In the genomic region with DNA sequence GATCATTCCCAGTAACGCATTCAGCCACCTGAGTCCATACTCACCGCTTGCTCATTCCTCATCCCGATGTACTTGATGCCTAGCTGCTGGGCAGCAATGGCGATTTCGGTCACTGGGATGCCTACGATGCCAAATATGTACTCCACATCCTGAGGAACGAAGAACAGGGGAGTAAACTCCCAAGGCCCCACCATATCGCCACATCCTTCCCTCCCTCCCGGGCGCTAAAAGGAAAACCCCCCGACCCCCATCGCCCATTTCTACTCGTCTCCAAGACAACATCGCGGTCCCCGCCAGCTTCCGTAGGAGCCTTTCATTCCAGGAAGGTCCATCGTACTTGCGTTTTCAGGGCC, we compare ENCODE assay signal across 1 cellular context.
A peak's percentile ranks its signal among the peaks of the same experiment; 100 is the strongest.
TF ChIP-seq lines count a peak whose summit lies in the region.

No MANE protein-coding gene starts in this region.

TF ChIP-seq in K562, 482 proteins besides CTCF, POLR2A, EP300 and RAD21 (continued from another document and continues in another):
- TF ChIP-seq, protein P1, sequence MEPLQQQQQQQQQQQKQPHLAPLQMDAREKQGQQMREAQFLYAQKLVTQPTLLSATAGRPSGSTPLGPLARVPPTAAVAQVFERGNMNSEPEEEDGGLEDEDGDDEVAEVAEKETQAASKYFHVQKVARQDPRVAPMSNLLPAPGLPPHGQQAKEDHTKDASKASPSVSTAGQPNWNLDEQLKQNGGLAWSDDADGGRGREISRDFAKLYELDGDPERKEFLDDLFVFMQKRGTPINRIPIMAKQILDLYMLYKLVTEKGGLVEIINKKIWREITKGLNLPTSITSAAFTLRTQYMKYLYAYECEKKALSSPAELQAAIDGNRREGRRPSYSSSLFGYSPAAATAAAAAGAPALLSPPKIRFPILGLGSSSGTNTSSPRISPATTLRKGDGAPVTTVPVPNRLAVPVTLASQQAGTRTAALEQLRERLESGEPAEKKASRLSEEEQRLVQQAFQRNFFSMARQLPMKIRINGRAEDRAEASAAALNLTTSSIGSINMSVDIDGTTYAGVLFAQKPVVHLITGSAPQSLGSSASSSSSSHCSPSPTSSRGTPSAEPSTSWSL (CRISPR knock-in tag; IDR thresholded peaks at IDR 0.05; ENCODE audit: borderline replicate concordance), result no peak
- TF ChIP-seq HCFC1 (IDR thresholded peaks at IDR 0.05; ENCODE audit: low read depth, low read length) (no peak), ZNF232 (CRISPR knock-in tag; IDR thresholded peaks at IDR 0.05) (no peak), PRPF4 (IDR thresholded peaks at IDR 0.05; ENCODE audit: insufficient read depth, low read depth, low read length, poor library complexity, severe bottlenecking) (no peak), U2AF1 (optimal IDR thresholded peaks at IDR 0.05; ENCODE audit: low read depth, low read length) (no peak), ZNF174 (CRISPR knock-in tag; IDR thresholded peaks at IDR 0.05) (no peak), CHCHD3 (CRISPR knock-in tag; IDR thresholded peaks at IDR 0.05) (no peak), ZNF384 (IDR thresholded peaks at IDR 0.05; ENCODE audit: low read depth, low read length) (no peak), HLTF (IDR thresholded peaks at IDR 0.05) (no peak), U2AF2 (optimal IDR thresholded peaks at IDR 0.05; ENCODE audit: low read depth, low read length) (no peak), ILK (tag; IDR thresholded peaks at IDR 0.05; ENCODE audit: borderline replicate concordance, low read depth) (no peak), EHMT2 (IDR thresholded peaks at IDR 0.05) (no peak), MIER1 (IDR thresholded peaks at IDR 0.05; ENCODE audit: low read depth) (0 out of 2 replicates have a peak, but pooled peaks have one; percentile 68), TEAD2 (tag; IDR thresholded peaks at IDR 0.05) (no peak), CHD1 (IDR thresholded peaks at IDR 0.05; ENCODE audit: low read length) (peak; percentile 44)
- TF ChIP-seq, protein P2, sequence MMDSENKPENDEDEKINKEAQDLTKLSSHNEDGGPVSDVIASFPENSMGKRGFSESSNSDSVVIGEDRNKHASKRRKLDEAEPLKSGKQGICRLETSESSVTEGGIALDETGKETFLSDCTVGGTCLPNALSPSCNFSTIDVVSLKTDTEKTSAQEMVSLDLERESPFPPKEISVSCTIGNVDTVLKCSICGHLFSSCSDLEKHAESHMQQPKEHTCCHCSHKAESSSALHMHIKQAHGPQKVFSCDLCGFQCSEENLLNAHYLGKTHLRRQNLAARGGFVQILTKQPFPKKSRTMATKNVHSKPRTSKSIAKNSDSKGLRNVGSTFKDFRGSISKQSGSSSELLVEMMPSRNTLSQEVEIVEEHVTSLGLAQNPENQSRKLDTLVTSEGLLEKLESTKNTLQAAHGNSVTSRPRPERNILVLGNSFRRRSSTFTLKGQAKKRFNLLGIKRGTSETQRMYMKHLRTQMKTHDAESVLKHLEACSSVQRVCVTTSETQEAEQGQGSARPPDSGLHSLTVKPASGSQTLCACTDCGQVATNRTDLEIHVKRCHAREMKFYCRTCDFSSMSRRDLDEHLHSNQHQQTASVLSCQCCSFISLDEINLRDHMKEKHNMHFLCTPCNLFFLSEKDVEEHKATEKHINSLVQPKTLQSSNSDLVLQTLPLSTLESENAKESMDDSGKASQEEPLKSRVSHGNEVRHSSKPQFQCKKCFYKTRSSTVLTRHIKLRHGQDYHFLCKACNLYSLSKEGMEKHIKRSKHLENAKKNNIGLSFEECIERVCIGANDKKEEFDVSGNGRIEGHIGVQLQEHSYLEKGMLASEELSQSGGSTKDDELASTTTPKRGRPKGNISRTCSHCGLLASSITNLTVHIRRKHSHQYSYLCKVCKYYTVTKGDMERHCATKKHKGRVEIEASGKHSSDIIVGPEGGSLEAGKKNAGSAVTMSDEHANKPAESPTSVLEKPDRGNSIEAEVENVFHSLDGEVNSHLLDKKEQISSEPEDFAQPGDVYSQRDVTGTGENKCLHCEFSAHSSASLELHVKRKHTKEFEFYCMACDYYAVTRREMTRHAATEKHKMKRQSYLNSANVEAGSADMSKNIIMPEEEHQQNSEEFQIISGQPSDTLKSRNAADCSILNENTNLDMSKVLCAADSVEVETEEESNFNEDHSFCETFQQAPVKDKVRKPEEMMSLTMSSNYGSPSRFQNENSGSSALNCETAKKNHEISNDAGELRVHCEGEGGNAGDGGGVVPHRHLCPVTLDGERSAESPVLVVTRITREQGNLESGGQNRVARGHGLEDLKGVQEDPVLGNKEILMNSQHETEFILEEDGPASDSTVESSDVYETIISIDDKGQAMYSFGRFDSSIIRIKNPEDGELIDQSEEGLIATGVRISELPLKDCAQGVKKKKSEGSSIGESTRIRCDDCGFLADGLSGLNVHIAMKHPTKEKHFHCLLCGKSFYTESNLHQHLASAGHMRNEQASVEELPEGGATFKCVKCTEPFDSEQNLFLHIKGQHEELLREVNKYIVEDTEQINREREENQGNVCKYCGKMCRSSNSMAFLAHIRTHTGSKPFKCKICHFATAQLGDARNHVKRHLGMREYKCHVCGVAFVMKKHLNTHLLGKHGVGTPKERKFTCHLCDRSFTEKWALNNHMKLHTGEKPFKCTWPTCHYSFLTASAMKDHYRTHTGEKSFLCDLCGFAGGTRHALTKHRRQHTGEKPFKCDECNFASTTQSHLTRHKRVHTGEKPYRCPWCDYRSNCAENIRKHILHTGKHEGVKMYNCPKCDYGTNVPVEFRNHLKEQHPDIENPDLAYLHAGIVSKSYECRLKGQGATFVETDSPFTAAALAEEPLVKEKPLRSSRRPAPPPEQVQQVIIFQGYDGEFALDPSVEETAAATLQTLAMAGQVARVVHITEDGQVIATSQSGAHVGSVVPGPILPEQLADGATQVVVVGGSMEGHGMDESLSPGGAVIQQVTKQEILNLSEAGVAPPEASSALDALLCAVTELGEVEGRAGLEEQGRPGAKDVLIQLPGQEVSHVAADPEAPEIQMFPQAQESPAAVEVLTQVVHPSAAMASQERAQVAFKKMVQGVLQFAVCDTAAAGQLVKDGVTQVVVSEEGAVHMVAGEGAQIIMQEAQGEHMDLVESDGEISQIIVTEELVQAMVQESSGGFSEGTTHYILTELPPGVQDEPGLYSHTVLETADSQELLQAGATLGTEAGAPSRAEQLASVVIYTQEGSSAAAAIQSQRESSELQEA (IDR thresholded peaks at IDR 0.05; ENCODE audit: low read depth), result peak; percentile 95; the same call in 1 of the 2 replicates
- TF ChIP-seq, protein P3, sequence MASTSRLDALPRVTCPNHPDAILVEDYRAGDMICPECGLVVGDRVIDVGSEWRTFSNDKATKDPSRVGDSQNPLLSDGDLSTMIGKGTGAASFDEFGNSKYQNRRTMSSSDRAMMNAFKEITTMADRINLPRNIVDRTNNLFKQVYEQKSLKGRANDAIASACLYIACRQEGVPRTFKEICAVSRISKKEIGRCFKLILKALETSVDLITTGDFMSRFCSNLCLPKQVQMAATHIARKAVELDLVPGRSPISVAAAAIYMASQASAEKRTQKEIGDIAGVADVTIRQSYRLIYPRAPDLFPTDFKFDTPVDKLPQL (IDR thresholded peaks at IDR 0.05; ENCODE audit: extremely low read depth, insufficient read length), result no peak
- TF ChIP-seq, protein P4, sequence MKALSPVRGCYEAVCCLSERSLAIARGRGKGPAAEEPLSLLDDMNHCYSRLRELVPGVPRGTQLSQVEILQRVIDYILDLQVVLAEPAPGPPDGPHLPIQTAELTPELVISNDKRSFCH (CRISPR knock-in tag; IDR thresholded peaks at IDR 0.05), result no peak
- TF ChIP-seq, protein P4 (tag; IDR thresholded peaks at IDR 0.05), result 0 out of 2 replicates have a peak, but pooled peaks have one; percentile 24
- TF ChIP-seq, protein P5, sequence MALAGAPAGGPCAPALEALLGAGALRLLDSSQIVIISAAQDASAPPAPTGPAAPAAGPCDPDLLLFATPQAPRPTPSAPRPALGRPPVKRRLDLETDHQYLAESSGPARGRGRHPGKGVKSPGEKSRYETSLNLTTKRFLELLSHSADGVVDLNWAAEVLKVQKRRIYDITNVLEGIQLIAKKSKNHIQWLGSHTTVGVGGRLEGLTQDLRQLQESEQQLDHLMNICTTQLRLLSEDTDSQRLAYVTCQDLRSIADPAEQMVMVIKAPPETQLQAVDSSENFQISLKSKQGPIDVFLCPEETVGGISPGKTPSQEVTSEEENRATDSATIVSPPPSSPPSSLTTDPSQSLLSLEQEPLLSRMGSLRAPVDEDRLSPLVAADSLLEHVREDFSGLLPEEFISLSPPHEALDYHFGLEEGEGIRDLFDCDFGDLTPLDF (CRISPR knock-in tag; IDR thresholded peaks at IDR 0.05), result no peak
- TF ChIP-seq, protein P6, sequence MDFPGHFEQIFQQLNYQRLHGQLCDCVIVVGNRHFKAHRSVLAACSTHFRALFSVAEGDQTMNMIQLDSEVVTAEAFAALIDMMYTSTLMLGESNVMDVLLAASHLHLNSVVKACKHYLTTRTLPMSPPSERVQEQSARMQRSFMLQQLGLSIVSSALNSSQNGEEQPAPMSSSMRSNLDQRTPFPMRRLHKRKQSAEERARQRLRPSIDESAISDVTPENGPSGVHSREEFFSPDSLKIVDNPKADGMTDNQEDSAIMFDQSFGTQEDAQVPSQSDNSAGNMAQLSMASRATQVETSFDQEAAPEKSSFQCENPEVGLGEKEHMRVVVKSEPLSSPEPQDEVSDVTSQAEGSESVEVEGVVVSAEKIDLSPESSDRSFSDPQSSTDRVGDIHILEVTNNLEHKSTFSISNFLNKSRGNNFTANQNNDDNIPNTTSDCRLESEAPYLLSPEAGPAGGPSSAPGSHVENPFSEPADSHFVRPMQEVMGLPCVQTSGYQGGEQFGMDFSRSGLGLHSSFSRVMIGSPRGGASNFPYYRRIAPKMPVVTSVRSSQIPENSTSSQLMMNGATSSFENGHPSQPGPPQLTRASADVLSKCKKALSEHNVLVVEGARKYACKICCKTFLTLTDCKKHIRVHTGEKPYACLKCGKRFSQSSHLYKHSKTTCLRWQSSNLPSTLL (IDR thresholded peaks at IDR 0.05), result no peak
- TF ChIP-seq, protein P7, sequence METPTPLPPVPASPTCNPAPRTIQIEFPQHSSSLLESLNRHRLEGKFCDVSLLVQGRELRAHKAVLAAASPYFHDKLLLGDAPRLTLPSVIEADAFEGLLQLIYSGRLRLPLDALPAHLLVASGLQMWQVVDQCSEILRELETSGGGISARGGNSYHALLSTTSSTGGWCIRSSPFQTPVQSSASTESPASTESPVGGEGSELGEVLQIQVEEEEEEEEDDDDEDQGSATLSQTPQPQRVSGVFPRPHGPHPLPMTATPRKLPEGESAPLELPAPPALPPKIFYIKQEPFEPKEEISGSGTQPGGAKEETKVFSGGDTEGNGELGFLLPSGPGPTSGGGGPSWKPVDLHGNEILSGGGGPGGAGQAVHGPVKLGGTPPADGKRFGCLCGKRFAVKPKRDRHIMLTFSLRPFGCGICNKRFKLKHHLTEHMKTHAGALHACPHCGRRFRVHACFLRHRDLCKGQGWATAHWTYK (CRISPR knock-in tag; IDR thresholded peaks at IDR 0.05), result no peak
- TF ChIP-seq, protein P8, sequence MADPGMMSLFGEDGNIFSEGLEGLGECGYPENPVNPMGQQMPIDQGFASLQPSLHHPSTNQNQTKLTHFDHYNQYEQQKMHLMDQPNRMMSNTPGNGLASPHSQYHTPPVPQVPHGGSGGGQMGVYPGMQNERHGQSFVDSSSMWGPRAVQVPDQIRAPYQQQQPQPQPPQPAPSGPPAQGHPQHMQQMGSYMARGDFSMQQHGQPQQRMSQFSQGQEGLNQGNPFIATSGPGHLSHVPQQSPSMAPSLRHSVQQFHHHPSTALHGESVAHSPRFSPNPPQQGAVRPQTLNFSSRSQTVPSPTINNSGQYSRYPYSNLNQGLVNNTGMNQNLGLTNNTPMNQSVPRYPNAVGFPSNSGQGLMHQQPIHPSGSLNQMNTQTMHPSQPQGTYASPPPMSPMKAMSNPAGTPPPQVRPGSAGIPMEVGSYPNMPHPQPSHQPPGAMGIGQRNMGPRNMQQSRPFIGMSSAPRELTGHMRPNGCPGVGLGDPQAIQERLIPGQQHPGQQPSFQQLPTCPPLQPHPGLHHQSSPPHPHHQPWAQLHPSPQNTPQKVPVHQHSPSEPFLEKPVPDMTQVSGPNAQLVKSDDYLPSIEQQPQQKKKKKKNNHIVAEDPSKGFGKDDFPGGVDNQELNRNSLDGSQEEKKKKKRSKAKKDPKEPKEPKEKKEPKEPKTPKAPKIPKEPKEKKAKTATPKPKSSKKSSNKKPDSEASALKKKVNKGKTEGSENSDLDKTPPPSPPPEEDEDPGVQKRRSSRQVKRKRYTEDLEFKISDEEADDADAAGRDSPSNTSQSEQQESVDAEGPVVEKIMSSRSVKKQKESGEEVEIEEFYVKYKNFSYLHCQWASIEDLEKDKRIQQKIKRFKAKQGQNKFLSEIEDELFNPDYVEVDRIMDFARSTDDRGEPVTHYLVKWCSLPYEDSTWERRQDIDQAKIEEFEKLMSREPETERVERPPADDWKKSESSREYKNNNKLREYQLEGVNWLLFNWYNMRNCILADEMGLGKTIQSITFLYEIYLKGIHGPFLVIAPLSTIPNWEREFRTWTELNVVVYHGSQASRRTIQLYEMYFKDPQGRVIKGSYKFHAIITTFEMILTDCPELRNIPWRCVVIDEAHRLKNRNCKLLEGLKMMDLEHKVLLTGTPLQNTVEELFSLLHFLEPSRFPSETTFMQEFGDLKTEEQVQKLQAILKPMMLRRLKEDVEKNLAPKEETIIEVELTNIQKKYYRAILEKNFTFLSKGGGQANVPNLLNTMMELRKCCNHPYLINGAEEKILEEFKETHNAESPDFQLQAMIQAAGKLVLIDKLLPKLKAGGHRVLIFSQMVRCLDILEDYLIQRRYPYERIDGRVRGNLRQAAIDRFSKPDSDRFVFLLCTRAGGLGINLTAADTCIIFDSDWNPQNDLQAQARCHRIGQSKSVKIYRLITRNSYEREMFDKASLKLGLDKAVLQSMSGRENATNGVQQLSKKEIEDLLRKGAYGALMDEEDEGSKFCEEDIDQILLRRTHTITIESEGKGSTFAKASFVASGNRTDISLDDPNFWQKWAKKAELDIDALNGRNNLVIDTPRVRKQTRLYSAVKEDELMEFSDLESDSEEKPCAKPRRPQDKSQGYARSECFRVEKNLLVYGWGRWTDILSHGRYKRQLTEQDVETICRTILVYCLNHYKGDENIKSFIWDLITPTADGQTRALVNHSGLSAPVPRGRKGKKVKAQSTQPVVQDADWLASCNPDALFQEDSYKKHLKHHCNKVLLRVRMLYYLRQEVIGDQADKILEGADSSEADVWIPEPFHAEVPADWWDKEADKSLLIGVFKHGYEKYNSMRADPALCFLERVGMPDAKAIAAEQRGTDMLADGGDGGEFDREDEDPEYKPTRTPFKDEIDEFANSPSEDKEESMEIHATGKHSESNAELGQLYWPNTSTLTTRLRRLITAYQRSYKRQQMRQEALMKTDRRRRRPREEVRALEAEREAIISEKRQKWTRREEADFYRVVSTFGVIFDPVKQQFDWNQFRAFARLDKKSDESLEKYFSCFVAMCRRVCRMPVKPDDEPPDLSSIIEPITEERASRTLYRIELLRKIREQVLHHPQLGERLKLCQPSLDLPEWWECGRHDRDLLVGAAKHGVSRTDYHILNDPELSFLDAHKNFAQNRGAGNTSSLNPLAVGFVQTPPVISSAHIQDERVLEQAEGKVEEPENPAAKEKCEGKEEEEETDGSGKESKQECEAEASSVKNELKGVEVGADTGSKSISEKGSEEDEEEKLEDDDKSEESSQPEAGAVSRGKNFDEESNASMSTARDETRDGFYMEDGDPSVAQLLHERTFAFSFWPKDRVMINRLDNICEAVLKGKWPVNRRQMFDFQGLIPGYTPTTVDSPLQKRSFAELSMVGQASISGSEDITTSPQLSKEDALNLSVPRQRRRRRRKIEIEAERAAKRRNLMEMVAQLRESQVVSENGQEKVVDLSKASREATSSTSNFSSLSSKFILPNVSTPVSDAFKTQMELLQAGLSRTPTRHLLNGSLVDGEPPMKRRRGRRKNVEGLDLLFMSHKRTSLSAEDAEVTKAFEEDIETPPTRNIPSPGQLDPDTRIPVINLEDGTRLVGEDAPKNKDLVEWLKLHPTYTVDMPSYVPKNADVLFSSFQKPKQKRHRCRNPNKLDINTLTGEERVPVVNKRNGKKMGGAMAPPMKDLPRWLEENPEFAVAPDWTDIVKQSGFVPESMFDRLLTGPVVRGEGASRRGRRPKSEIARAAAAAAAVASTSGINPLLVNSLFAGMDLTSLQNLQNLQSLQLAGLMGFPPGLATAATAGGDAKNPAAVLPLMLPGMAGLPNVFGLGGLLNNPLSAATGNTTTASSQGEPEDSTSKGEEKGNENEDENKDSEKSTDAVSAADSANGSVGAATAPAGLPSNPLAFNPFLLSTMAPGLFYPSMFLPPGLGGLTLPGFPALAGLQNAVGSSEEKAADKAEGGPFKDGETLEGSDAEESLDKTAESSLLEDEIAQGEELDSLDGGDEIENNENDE (IDR thresholded peaks at IDR 0.05; ENCODE audit: low read depth, low read length), result no peak
